ENCODE assay signal across 13 cellular contexts in the genomic region with DNA sequence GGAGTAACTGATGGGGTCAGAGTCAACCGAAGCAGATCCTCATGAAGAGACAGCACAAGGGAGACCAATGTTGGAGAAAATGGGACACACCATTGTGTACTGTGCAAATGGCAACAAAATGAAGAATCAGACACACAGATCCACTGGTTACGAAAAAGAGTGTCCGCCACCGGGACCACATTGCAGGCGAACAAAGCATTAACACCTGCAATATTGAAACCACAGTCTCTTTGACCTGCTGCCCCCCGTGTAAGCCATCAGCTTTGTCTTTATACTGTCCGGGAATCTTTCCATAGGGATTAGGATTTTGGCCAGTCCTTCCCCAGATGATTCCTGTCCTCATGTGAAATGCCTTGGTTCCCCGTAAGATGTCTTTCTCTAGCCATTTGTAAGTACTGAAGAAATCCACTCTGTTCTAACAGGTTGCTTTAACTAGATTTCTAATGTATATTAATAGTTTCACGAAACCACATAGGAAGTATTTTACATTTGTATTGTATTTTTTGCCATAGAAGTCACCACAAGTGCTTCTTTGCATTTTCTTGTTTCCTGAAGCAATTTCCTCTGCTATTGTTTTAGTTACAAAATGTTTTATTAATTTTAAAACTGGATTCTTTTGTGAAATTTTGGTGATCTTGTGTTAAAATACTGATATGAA.
A peak's percentile ranks its signal among the peaks of the same experiment; 100 is the strongest.
DNase-seq lines count a peak whose midpoint lies in the region; ATAC-seq and FAIRE-seq lines count a peak whose summit lies in the region.
"Had no signal": no experiment of that assay in that cellular context is flagged by ENCODE, and none has a peak within 500 bp of the region (broad histone marks: within the 10 kb centered on the region; RNA-seq: fewer than 3 reads in every experiment).

No MANE protein-coding gene starts in this region.

- H3K4me3 Mint-ChIP-seq in activated naive CD8-positive, alpha-beta T cell treated with anti-CD3 and anti-CD28 coated beads, Interleukin-2, amount 50 U/mL, for 24 hours = no peak overlapping the region
- H3K4me3 Mint-ChIP-seq: activated CD8-positive, alpha-beta memory T cell treated with anti-CD3 and anti-CD28 coated beads, Interleukin-2, amount 10 ng/mL, durations not matched to agents 7 days and 5 days; dendritic cell treated with granulocyte-macrophage colony-stimulating factor and Interleukin-4, amounts not matched to agents 40 ng/mL and 50 ng/mL, for 4 days; immature natural killer cell had no signal

- peak; percentile 68 for ATAC-seq in GM19351 (IDR thresholded peaks at IDR 0.05; ENCODE audit: unreplicated experiment)
- ATAC-seq in HG02588 (IDR thresholded peaks at IDR 0.05; ENCODE audit: unreplicated experiment) = peak; percentile 62
- peak; percentile 61 for ATAC-seq in HG03460 (IDR thresholded peaks at IDR 0.05; ENCODE audit: unreplicated experiment)
- no peak for ATAC-seq in activated naive CD8-positive, alpha-beta T cell treated with anti-CD3 and anti-CD28 coated beads, Interleukin-2, amount 50 U/mL, for 24 hours
- ATAC-seq: activated CD8-positive, alpha-beta memory T cell treated with anti-CD3 and anti-CD28 coated beads, Interleukin-2, amount 10 ng/mL, durations not matched to agents 7 days and 5 days; Panc1 had no signal

- no peak for DNase-seq in epidermal melanocyte (ENCODE audit: insufficient read length, low spot score)
- DNase-seq in activated naive CD8-positive, alpha-beta T cell treated with anti-CD3 and anti-CD28 coated beads, Interleukin-2, amount 50 U/mL, for 24 hours = no peak
- no peak for DNase-seq in urothelium cell line (ENCODE audit: low spot score)
- no peak for DNase-seq in posterior vena cava (ENCODE audit: low spot score)
- DNase-seq: ACHN; activated CD8-positive, alpha-beta memory T cell treated with anti-CD3 and anti-CD28 coated beads, Interleukin-2, amount 10 ng/mL, durations not matched to agents 7 days and 5 days; immature natural killer cell had no signal

- intact Hi-C loops in posterior vena cava (cut with DNase I) = no loop called here

- H3K9me3 Mint-ChIP-seq in activated naive CD8-positive, alpha-beta T cell treated with anti-CD3 and anti-CD28 coated beads, Interleukin-2, amount 50 U/mL, for 24 hours = peaks cover 6% of the 10 kb centered on the region
- H3K9me3 Mint-ChIP-seq: immature natural killer cell had no signal

- peaks cover 17% of the 10 kb centered on the region for H3K27me3 Mint-ChIP-seq in activated naive CD8-positive, alpha-beta T cell treated with anti-CD3 and anti-CD28 coated beads, Interleukin-2, amount 50 U/mL, for 24 hours

- H3K36me3 Mint-ChIP-seq in activated naive CD8-positive, alpha-beta T cell treated with anti-CD3 and anti-CD28 coated beads, Interleukin-2, amount 50 U/mL, for 24 hours (ENCODE audit: low read depth) = no peaks in the 10 kb centered on the region
- H3K36me3 Mint-ChIP-seq: activated CD8-positive, alpha-beta memory T cell treated with anti-CD3 and anti-CD28 coated beads, Interleukin-2, amount 10 ng/mL, durations not matched to agents 7 days and 5 days; immature natural killer cell had no signal

- no peak overlapping the region for H3K27ac Mint-ChIP-seq in activated naive CD8-positive, alpha-beta T cell treated with anti-CD3 and anti-CD28 coated beads, Interleukin-2, amount 50 U/mL, for 24 hours
- H3K27ac Mint-ChIP-seq: activated CD8-positive, alpha-beta memory T cell treated with anti-CD3 and anti-CD28 coated beads, Interleukin-2, amount 10 ng/mL, durations not matched to agents 7 days and 5 days; dendritic cell treated with granulocyte-macrophage colony-stimulating factor and Interleukin-4, amounts not matched to agents 40 ng/mL and 50 ng/mL, for 4 days; immature natural killer cell had no signal

- peaks cover 3% of the 10 kb centered on the region for H3K4me1 Mint-ChIP-seq in activated naive CD8-positive, alpha-beta T cell treated with anti-CD3 and anti-CD28 coated beads, Interleukin-2, amount 50 U/mL, for 24 hours
- H3K4me1 Mint-ChIP-seq: activated CD8-positive, alpha-beta memory T cell treated with anti-CD3 and anti-CD28 coated beads, Interleukin-2, amount 10 ng/mL, durations not matched to agents 7 days and 5 days had no signal

- FAIRE-seq in G401.6 (lab: Jason Lieb, UNC) (peak; percentile 42), urothelium cell line (lab: Jason Lieb, UNC) (no peak)
